In the genomic region with DNA sequence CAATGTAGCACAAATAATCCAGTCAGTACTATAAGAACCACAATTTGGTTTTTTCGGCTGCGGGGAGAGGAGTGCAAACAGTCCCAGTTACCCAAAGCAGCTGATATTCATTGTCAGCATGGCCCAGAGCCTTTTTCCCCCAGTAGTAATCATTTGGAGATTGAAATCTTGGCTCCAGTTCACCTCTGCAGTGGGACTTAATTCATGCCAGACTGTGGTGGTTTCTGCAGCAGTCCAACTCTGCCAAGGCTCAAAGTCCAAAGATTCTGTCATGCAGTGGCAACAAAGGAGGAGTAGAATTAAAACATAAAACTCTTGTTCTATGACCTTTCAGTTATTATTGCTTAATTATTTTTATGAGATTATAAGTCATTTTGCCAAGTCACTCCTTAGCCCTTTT, we compare ENCODE assay signal across 19 cellular contexts. TPM values are rescaled to one million over a fixed set of nuclear protein-coding genes. Genes with fewer than 3 reads are reported as not detected.
A peak's percentile ranks its signal among the peaks of the same experiment; 100 is the strongest.
DNase-seq lines count a peak whose midpoint lies in the region; ATAC-seq, FAIRE-seq and TF ChIP-seq lines count a peak whose summit lies in the region.
"Had no signal": no experiment of that assay in that cellular context is flagged by ENCODE, and none has a peak within 500 bp of the region (broad histone marks: within the 10 kb centered on the region; RNA-seq: fewer than 3 reads in every experiment).

No MANE protein-coding gene starts in this region.

- TF ChIP-seq CTCF in A549 (IDR thresholded peaks at IDR 0.05) = no peak
- no peak for TF ChIP-seq CTCF in astrocyte of the spinal cord (IDR thresholded peaks at IDR 0.05; ENCODE audit: low read depth, low read length)
- no peak for TF ChIP-seq CTCF in HepG2 (CRISPR knock-in tag; IDR thresholded peaks at IDR 0.05)
- TF ChIP-seq CTCF in lower leg skin (IDR thresholded peaks at IDR 0.05) = no peak

- no peaks in the 10 kb centered on the region for H3K79me2 ChIP-seq in HepG2 (ENCODE audit: insufficient read depth, low read length)

- POLR2A ChIA-PET in A549 (lab: Yijun Ruan, JAX) (no interaction called here), HepG2 (lab: Yijun Ruan, JAX) (no interaction called here)

- H3K4me3 ChIP-seq in A549 = no peak overlapping the region
- H3K4me3 ChIP-seq in astrocyte of the spinal cord (ENCODE audit: low read depth, low read length) = no peak overlapping the region
- H3K4me3 ChIP-seq in HepG2 (replicated peaks in 1 of 3; ENCODE audit: insufficient read depth in 1 of 3, low read depth in 2 of 3, low read length in 3 of 3) = no peak overlapping the region
- no peak overlapping the region for H3K4me3 ChIP-seq in lower leg skin (ENCODE audit: low read depth, poor library complexity, severe bottlenecking)
- H3K4me3 ChIP-seq: breast epithelium, uterus had no signal

- H4K20me1 ChIP-seq in HepG2 (ENCODE audit: insufficient read depth, low read length) = no peaks in the 10 kb centered on the region

- H3K4me2 ChIP-seq in A549 = peak overlapping the region; percentile 36
- peak overlapping the region; percentile 33 for H3K4me2 ChIP-seq in HepG2 (ENCODE audit: low read depth, low read length)

- H3K9ac ChIP-seq in HepG2 (ENCODE audit: insufficient read depth, low read depth, low read length) = no peak overlapping the region

- in situ Hi-C loops in astrocyte of the spinal cord (cut with HindIII; ENCODE audit: low sequenced_read_pairs) (no loop called here), HepG2 (cut with HindIII; ENCODE audit: extremely low pct_ligation_motif_present, low pct_unique_long_range_greater_than_20kb) (no loop called here)

- H3K36me3 ChIP-seq in HepG2 (replicated peaks in 1 of 2; ENCODE audit: control insufficient read depth in 1 of 2, insufficient read depth in 2 of 2, low read length in 2 of 2) = no peaks in the 10 kb centered on the region
- H3K36me3 ChIP-seq: breast epithelium, uterus had no signal

- WGBS in A549 (ENCODE audit: missing lambda C conversion rate) = 98% methylated on average over 2 of the region's 2 CpGs
- WGBS in HepG2 (ENCODE audit: low lambda C conversion rate) = 16% methylated on average over 2 of the region's 2 CpGs
- WGBS in lower leg skin, 2 donors = 57 to 72% methylated on average over 2 of the region's 2 CpGs

- TF ChIP-seq EP300 in A549 (IDR thresholded peaks at IDR 0.05) (no peak), HepG2 (IDR thresholded peaks at IDR 0.05; ENCODE audit: low read depth in 2 of 2, low read length in 2 of 2) (no peak), HepG2 (CRISPR knock-in tag; IDR thresholded peaks at IDR 0.05; ENCODE audit: borderline replicate concordance) (no peak)

- TF ChIP-seq RAD21 in A549 (conservative IDR thresholded peaks at IDR 0.05 in 1 of 2, IDR thresholded peaks at IDR 0.05 in 1 of 2) (no peak), HepG2 (CRISPR knock-in tag; IDR thresholded peaks at IDR 0.05) (no peak)

- H2AFZ ChIP-seq in HepG2 (ENCODE audit: low read length) = no peak overlapping the region

- H3K27me3 ChIP-seq in HepG2 (ENCODE audit: control insufficient read depth in 1 of 2, insufficient read depth in 2 of 2, low read length in 2 of 2) = no peaks in the 10 kb centered on the region
- H3K27me3 ChIP-seq: breast epithelium, uterus had no signal

- no peak for DNase-seq in A549 (ENCODE audit: low read depth in 1 of 2, low spot score in 1 of 2)
- peak; percentile 70 for DNase-seq in LoVo (ENCODE audit: low spot score)
- DNase-seq in astrocyte of the spinal cord (ENCODE audit: low read depth, low spot score) = peak; percentile 24
- DNase-seq in HepG2 (ENCODE audit: low spot score) = peak; percentile 60
- DNase-seq in NCI-H526 treated with DMSO at 0.1 percent for 48 hours (lab: John Stamatoyannopoulos, UW) = no peak
- no peak for DNase-seq in lower leg skin (ENCODE audit: low spot score in 2 of 2)
- no peak for DNase-seq in substantia nigra (lab: John Stamatoyannopoulos, UW)
- DNase-seq: activated CD4-positive, CD25-positive, alpha-beta regulatory T cell; activated T-cell treated with anti-CD3 and anti-CD28 coated beads, Interleukin-2, amount 50 U/mL, for 72 hours; CD4-positive, CD25-positive, alpha-beta regulatory T cell; midbrain; NCI-H1417 treated with DMSO at 0.1 percent for 48 hours; NCI-H82; OCI-M1; T-helper 9 cell; uterus had no signal

- TF ChIP-seq POLR2A in A549 (IDR thresholded peaks at IDR 0.05; ENCODE audit: low read length) = no peak
- TF ChIP-seq POLR2A in HepG2 (IDR thresholded peaks at IDR 0.05; ENCODE audit: insufficient read depth in 1 of 2, low read depth in 2 of 2, low read length in 2 of 2) = no peak
- TF ChIP-seq POLR2A in lower leg skin (IDR thresholded peaks at IDR 0.05) = no peak

- H3K4me1 ChIP-seq in A549 (peaks cover 9% of the 10 kb centered on the region; the same call in 2 of the 3 replicates), HepG2 (ENCODE audit: insufficient read depth, low read length) (peaks cover 16% of the 10 kb centered on the region)
- H3K4me1 ChIP-seq: breast epithelium, uterus had no signal

- H3K27ac ChIP-seq in A549 (no peak overlapping the region), HepG2 (ENCODE audit: extremely low read length, insufficient read depth, low read length) (no peak overlapping the region), substantia nigra (ENCODE audit: low read depth, low read length, poor library complexity, severe bottlenecking) (no peak overlapping the region)
- H3K27ac ChIP-seq: breast epithelium, uterus had no signal

- H3K9me3 ChIP-seq in A549 (no peaks in the 10 kb centered on the region), HepG2 (ENCODE audit: low read length) (no peaks in the 10 kb centered on the region)
- H3K9me3 ChIP-seq: breast epithelium, uterus had no signal

- intact Hi-C loops in HepG2 (cut with micrococcal nuclease; ENCODE audit: unreplicated experiment) = loop anchor here (2.0 kb wide), 1 partner anchor 24 kb away; no protein-coding TSS in a partner anchor
- intact Hi-C loops in lower leg skin (cut with DNase I; ENCODE audit: low total_unique reads) = no loop called here

- BruUV-seq in HepG2 (replicated peaks; lab: Mats Ljungman, UMichigan) = no TSS peak

- no peak for FAIRE-seq in A549 (lab: Jason Lieb, UNC)
- FAIRE-seq in HepG2 (lab: Jason Lieb, UNC) = no peak

- ATAC-seq in A549 (no peak), HepG2 (peak; percentile 91), GM18861 (IDR thresholded peaks at IDR 0.05; ENCODE audit: unreplicated experiment) (no peak)
- ATAC-seq: activated naive CD4-positive, alpha-beta T cell treated with anti-CD3 and anti-CD28 coated beads, Interleukin-2, amount 50 U/mL, for 72 hours; activated T-cell treated with anti-CD3 and anti-CD28 coated beads, Interleukin-2, amount 50 U/mL, for 72 hours had no signal

- CTCF ChIA-PET in A549 (lab: Yijun Ruan, JAX) = no interaction called here
- CTCF ChIA-PET in HepG2 (lab: Yijun Ruan, JAX; ENCODE audit: low intra/inter-chr PET ratio, low total read pairs) = no interaction called here

TF ChIP-seq in A549, 52 proteins besides CTCF, POLR2A, EP300 and RAD21 (continues in another document):
- no peak for TF ChIP-seq SMC3 (IDR thresholded peaks at IDR 0.05)
- TF ChIP-seq KDM1A (IDR thresholded peaks at IDR 0.05; ENCODE audit: low read depth) = no peak
- no peak for TF ChIP-seq HEYL (CRISPR knock-in tag; IDR thresholded peaks at IDR 0.05)

TF ChIP-seq in HepG2, 621 proteins besides CTCF, POLR2A, EP300 and RAD21 (continues in another document):
- TF ChIP-seq HNF4A (CRISPR knock-in tag; IDR thresholded peaks at IDR 0.05) (peak; percentile 76), NFE2 (CRISPR knock-in tag; IDR thresholded peaks at IDR 0.05) (no peak), NFE2L2 (IDR thresholded peaks at IDR 0.05; ENCODE audit: low read length) (peak; percentile 4; the same call in 1 of the 2 replicates), JUNB (CRISPR knock-in tag; IDR thresholded peaks at IDR 0.05; ENCODE audit: borderline replicate concordance) (no peak), ZNF749 (CRISPR knock-in tag; IDR thresholded peaks at IDR 0.05; ENCODE audit: borderline replicate concordance) (no peak)

RNA-seq across cellular contexts. Expression of gene TRIM36, which starts 25.0 kb away (rescaled TPM):
- polyA plus RNA-seq in A549 (2011; rRNA removed) (1.2 and 1.4 TPM in 2 replicates), A549 (2017; fragmentation: RNase III; extraction: RNeasy Plus Mini Kit Qiagen cat#74134 plus additional on column Dnase treatment) (0.28 to 0.63 TPM (median 0.63 TPM) in 3 replicates), HepG2 (2011; rRNA removed) (1.4 and 1.7 TPM in 2 replicates)
- polyA plus RNA-seq in A549 (2012; cell fraction: cytosol; rRNA removed) = 0.21 and 0.32 TPM in 2 replicates
- polyA plus RNA-seq in A549 (2012; cell fraction: nucleus; rRNA removed) = 0.40 and 0.84 TPM in 2 replicates
- polyA minus RNA-seq in A549 (2011; rRNA and poly(A)+ RNA removed) = 3.2 and 4.9 TPM in 2 replicates
- total RNA-seq in HepG2 (2016; rRNA removed; fragmentation: Illumina TruSeq; extraction: Trizol) (2.0 and 2.4 TPM in 2 replicates), lower leg skin (1 to 10 TPM in 3 of 4 donors, under 1 TPM in 1; 0.72 to 1.9 (median 1.5) TPM)
- 0.91 and 1.3 TPM in 2 replicates for total RNA-seq in HepG2 (2016; cell fraction: cytosol; rRNA removed; fragmentation: Illumina TruSeq; extraction: Trizol; ENCODE audit: low read depth)
- total RNA-seq in HepG2 (2016; cell fraction: insoluble cytoplasmic fraction; rRNA removed; fragmentation: Illumina TruSeq; extraction: Trizol) = 1.8 and 2.7 TPM in 2 replicates
- total RNA-seq in HepG2 (2016; cell fraction: membrane; rRNA removed; fragmentation: Illumina TruSeq; extraction: Trizol) = 1.2 TPM in 2 replicates
- 2.1 and 2.2 TPM in 2 replicates for total RNA-seq in HepG2 (2016; cell fraction: nucleus; rRNA removed; fragmentation: Illumina TruSeq; extraction: Trizol)
- 0.71 and 0.90 TPM in 2 replicates for polyA plus RNA-seq in HepG2 (2011; cell fraction: cytosol; rRNA removed)
- polyA plus RNA-seq in HepG2 (2011; cell fraction: nucleus; rRNA removed) = 0.99 and 1.5 TPM in 2 replicates
- polyA plus RNA-seq in HepG2 (2012) = 0.85 and 1.2 TPM in 2 replicates
- 0.12 and 0.17 TPM in 2 replicates for polyA plus RNA-seq in HepG2 (2016; cell fraction: cytosol; fragmentation: Illumina TruSeq; extraction: Trizol; ENCODE audit: low read depth)
- 1.4 and 1.8 TPM in 2 replicates for polyA plus RNA-seq in HepG2 (2016; cell fraction: insoluble cytoplasmic fraction; fragmentation: Illumina TruSeq; extraction: Trizol; ENCODE audit: low read depth)
- 0.13 and 0.27 TPM in 2 replicates for polyA plus RNA-seq in HepG2 (2016; cell fraction: membrane; fragmentation: Illumina TruSeq; extraction: Trizol; ENCODE audit: low read depth)
- 1.7 and 2.9 TPM in 2 replicates for polyA plus RNA-seq in HepG2 (2016; cell fraction: nucleus; fragmentation: Illumina TruSeq; extraction: Trizol; ENCODE audit: insufficient read depth, low read depth)
- 3.2 and 16.5 TPM in 2 replicates for polyA minus RNA-seq in HepG2 (2011; rRNA and poly(A)+ RNA removed; ENCODE audit: low replicate concordance)
- polyA minus RNA-seq in HepG2 (2011; cell fraction: cytosol; rRNA and poly(A)+ RNA removed) = 0.79 and 3.6 TPM in 2 replicates
- 1.6 and 3.2 TPM in 2 replicates for polyA minus RNA-seq in HepG2 (2011; cell fraction: nucleus; rRNA and poly(A)+ RNA removed)
- total RNA-seq: activated T-cell treated with anti-CD3 and anti-CD28 coated beads, Interleukin-2, amount 50 U/mL, for 72 hours; CD4-positive, CD25-positive, alpha-beta regulatory T cell had no signal
- polyA plus RNA-seq: CD4-positive, CD25-positive, alpha-beta regulatory T cell had no signal

Comparison
In these comparisons a context has a peak if more than half of its experiments do, and no peak if none do; other contexts are left out.
1. DNase-seq: peak in LoVo (single experiment), astrocyte of the spinal cord (single experiment) and HepG2 (single experiment); none in A549 (0 of 2), NCI-H526 treated with DMSO at 0.1 percent for 48 hours (single experiment), lower leg skin (0 of 2) and substantia nigra (0 of 49).
2. Of the 38 proteins assayed by ChIP-seq in both HepG2 and A549: peak only in HepG2: NFE2L2; only in A549: none; in both: none; in neither: 37.